Comparison of ENCODE assay signal across 38 cellular contexts in the genomic region with DNA sequence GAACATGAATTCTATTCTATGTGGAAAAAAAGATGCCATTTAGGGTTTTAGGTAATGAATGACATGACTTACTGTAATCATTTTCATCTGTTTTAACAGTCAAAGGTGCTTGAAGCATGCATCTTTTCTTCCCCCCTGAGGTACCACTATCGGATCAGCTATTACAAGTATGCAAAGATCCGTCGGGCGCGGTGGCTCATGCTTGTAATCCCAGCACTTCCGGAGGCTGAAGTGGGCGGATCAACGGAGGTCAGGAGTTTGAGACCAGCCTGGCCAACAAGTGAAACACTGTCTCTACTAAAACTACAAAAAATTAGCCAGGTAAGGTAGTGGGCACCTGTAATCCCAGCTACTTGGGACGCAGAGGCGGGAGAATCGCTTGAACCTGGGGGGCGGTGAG.
"Had no signal": no experiment of that assay in that cellular context is flagged by ENCODE, and none has a peak within 500 bp of the region (broad histone marks: within the 10 kb centered on the region; RNA-seq: fewer than 3 reads in every experiment).

No MANE protein-coding gene starts in this region.

- H3K4me3 ChIP-seq: adrenal gland, ascending aorta, body of pancreas, breast epithelium, cardiac muscle cell had no signal

- H3K4me3 Mint-ChIP-seq: activated naive CD4-positive, alpha-beta T cell treated with anti-CD3 and anti-CD28 coated beads for 36 hours; activated naive CD4-positive, alpha-beta T cell treated with anti-CD3 and anti-CD28 coated beads, Interleukin-2, amount 10 ng/mL, durations not matched to agents 7 days and 5 days; activated naive CD4-positive, alpha-beta T cell treated with anti-CD3 and anti-CD28 coated beads, Interleukin-2, amount 50 U/mL, for 24 hours; activated naive CD8-positive, alpha-beta T cell; activated naive CD8-positive, alpha-beta T cell treated with anti-CD3 and anti-CD28 coated beads for 36 hours; activated naive CD8-positive, alpha-beta T cell treated with anti-CD3 and anti-CD28 coated beads, Interleukin-2, amount 10 ng/mL, durations not matched to agents 7 days and 5 days; activated naive CD8-positive, alpha-beta T cell treated with anti-CD3 and anti-CD28 coated beads, Interleukin-2, amount 50 U/mL, for 24 hours; activated T-cell treated with anti-CD3 and anti-CD28 coated beads, Interleukin-2, amount 50 U/mL, for 24 hours; activated T-cell treated with anti-CD3 and anti-CD28 coated beads, Interleukin-2, amount 50 U/mL, for 4 hours; activated T-cell treated with anti-CD3 and anti-CD28 coated beads, Interleukin-2, amount 50 U/mL, for 72 hours; activated T-helper 1 cell treated with anti-CD3 and anti-CD28 coated beads, Interleukin-12 subunit alpha, Interleukin-12 subunit beta, Interleukin-2, Interleukin-4 antibody, amounts not matched to agents 30 ng/mL and 10 ng/mL and 1 ng/mL, durations not matched to agents 14 hours and 24 hours and 36 hours; activated T-helper 17 cell treated with anti-CD3 and anti-CD28 coated beads, Interleukin-2, amount 50 U/mL, for 72 hours; brain; central memory CD8-positive, alpha-beta T cell had no signal

- H3K9me3 ChIP-seq: ascending aorta, body of pancreas, breast epithelium had no signal

- H3K36me3 Mint-ChIP-seq: activated naive CD4-positive, alpha-beta T cell treated with anti-CD3 and anti-CD28 coated beads, Interleukin-2, amount 10 ng/mL, durations not matched to agents 7 days and 5 days; activated naive CD8-positive, alpha-beta T cell treated with anti-CD3 and anti-CD28 coated beads for 36 hours; activated naive CD8-positive, alpha-beta T cell treated with anti-CD3 and anti-CD28 coated beads, Interleukin-2, amount 10 ng/mL, durations not matched to agents 7 days and 5 days; brain had no signal

- H3K36me3 ChIP-seq: adrenal gland, ascending aorta, brain microvascular endothelial cell, breast epithelium, cardiac muscle cell had no signal

- H3K9me3 Mint-ChIP-seq: activated naive CD4-positive, alpha-beta T cell treated with anti-CD3 and anti-CD28 coated beads for 36 hours; activated naive CD4-positive, alpha-beta T cell treated with anti-CD3 and anti-CD28 coated beads, Interleukin-2, amount 10 ng/mL, durations not matched to agents 7 days and 5 days; activated naive CD4-positive, alpha-beta T cell treated with anti-CD3 and anti-CD28 coated beads, Interleukin-2, amount 50 U/mL, for 24 hours; activated naive CD8-positive, alpha-beta T cell treated with anti-CD3 and anti-CD28 coated beads for 36 hours; activated naive CD8-positive, alpha-beta T cell treated with anti-CD3 and anti-CD28 coated beads, Interleukin-2, amount 10 ng/mL, durations not matched to agents 7 days and 5 days; activated naive CD8-positive, alpha-beta T cell treated with anti-CD3 and anti-CD28 coated beads, Interleukin-2, amount 50 U/mL, for 24 hours; activated T-cell treated with anti-CD3 and anti-CD28 coated beads, Interleukin-2, amount 50 U/mL, for 24 hours; activated T-helper 1 cell treated with anti-CD3 and anti-CD28 coated beads, Interleukin-12 subunit alpha, Interleukin-12 subunit beta, Interleukin-2, Interleukin-4 antibody, amounts not matched to agents 30 ng/mL and 10 ng/mL and 1 ng/mL, durations not matched to agents 14 hours and 24 hours and 36 hours; activated T-helper 2 cell treated with anti-CD3 and anti-CD28 coated beads, Interferon-gamma antibody, Interleukin-2, Interleukin-4, amounts not matched to agents 10 μg/mL and 5 μg/mL and 100 μg/mL, durations not matched to agents 14 hours and 24 hours and 36 hours; brain; central memory CD8-positive, alpha-beta T cell had no signal

- ATAC-seq: activated naive CD4-positive, alpha-beta T cell treated with anti-CD3 and anti-CD28 coated beads, Interleukin-2, amount 50 U/mL, for 72 hours; activated naive CD8-positive, alpha-beta T cell treated with anti-CD3 and anti-CD28 coated beads, Interleukin-2, amount 50 U/mL, for 24 hours; activated T-cell treated with anti-CD3 and anti-CD28 coated beads, Interleukin-2, amount 50 U/mL, for 4 hours; activated T-cell treated with anti-CD3 and anti-CD28 coated beads, Interleukin-2, amount 50 U/mL, for 72 hours; activated T-helper 17 cell treated with anti-CD3 and anti-CD28 coated beads, Interleukin-2, amount 50 U/mL, for 72 hours; body of pancreas had no signal

- DNase-seq: activated effector memory CD4-positive, alpha-beta T cell treated with anti-CD3 and anti-CD28 coated beads, Interleukin-2, amount 50 U/mL, for 16 hours; activated effector memory CD4-positive, alpha-beta T cell treated with Interleukin-2 at 50 U/mL for 16 hours; activated gamma-delta T cell; activated gamma-delta T cell treated with Interleukin-2 at 50 U/mL for 16 hours; activated naive CD4-positive, alpha-beta T cell; activated naive CD4-positive, alpha-beta T cell treated with anti-CD3 and anti-CD28 coated beads for 36 hours; activated naive CD4-positive, alpha-beta T cell treated with anti-CD3 and anti-CD28 coated beads, Interleukin-2, amount 10 ng/mL, durations not matched to agents 7 days and 5 days; activated naive CD4-positive, alpha-beta T cell treated with anti-CD3 and anti-CD28 coated beads, Interleukin-2, amount 50 U/mL, for 16 hours; activated naive CD4-positive, alpha-beta T cell treated with Interleukin-2 at 50 U/mL for 16 hours; activated naive CD8-positive, alpha-beta T cell treated with anti-CD3 and anti-CD28 coated beads for 36 hours; activated naive CD8-positive, alpha-beta T cell treated with anti-CD3 and anti-CD28 coated beads, Interleukin-2, amount 10 ng/mL, durations not matched to agents 7 days and 5 days; activated naive CD8-positive, alpha-beta T cell treated with anti-CD3 and anti-CD28 coated beads, Interleukin-2, amount 50 U/mL, for 24 hours; activated T-cell treated with anti-CD3 and anti-CD28 coated beads, Interleukin-2, amount 50 U/mL, for 1 hour; activated T-cell treated with anti-CD3 and anti-CD28 coated beads, Interleukin-2, amount 50 U/mL, for 24 hours; activated T-cell treated with anti-CD3 and anti-CD28 coated beads, Interleukin-2, amount 50 U/mL, for 4 hours; activated T-cell treated with anti-CD3 and anti-CD28 coated beads, Interleukin-2, amount 50 U/mL, for 48 hours; activated T-cell treated with anti-CD3 and anti-CD28 coated beads, Interleukin-2, amount 50 U/mL, for 72 hours; adrenal gland; amniotic stem cell; amygdala; anterior cingulate cortex; aorta; body of pancreas; brain microvascular endothelial cell; caudate nucleus; central memory CD4-positive, alpha-beta T cell; cerebellar nuclear complex had no signal

- H3K4me1 Mint-ChIP-seq: activated naive CD4-positive, alpha-beta T cell treated with anti-CD3 and anti-CD28 coated beads, Interleukin-2, amount 10 ng/mL, durations not matched to agents 7 days and 5 days; activated naive CD4-positive, alpha-beta T cell treated with anti-CD3 and anti-CD28 coated beads, Interleukin-2, amount 50 U/mL, for 24 hours; activated naive CD8-positive, alpha-beta T cell treated with anti-CD3 and anti-CD28 coated beads for 36 hours; activated naive CD8-positive, alpha-beta T cell treated with anti-CD3 and anti-CD28 coated beads, Interleukin-2, amount 10 ng/mL, durations not matched to agents 7 days and 5 days; activated naive CD8-positive, alpha-beta T cell treated with anti-CD3 and anti-CD28 coated beads, Interleukin-2, amount 50 U/mL, for 24 hours; activated T-helper 17 cell treated with anti-CD3 and anti-CD28 coated beads, Interleukin-2, amount 50 U/mL, for 72 hours; brain; central memory CD8-positive, alpha-beta T cell had no signal

- H3K27ac Mint-ChIP-seq: activated naive CD4-positive, alpha-beta T cell treated with anti-CD3 and anti-CD28 coated beads for 36 hours; activated naive CD4-positive, alpha-beta T cell treated with anti-CD3 and anti-CD28 coated beads, Interleukin-2, amount 10 ng/mL, durations not matched to agents 7 days and 5 days; activated naive CD4-positive, alpha-beta T cell treated with anti-CD3 and anti-CD28 coated beads, Interleukin-2, amount 50 U/mL, for 24 hours; activated naive CD4-positive, alpha-beta T cell treated with anti-CD3 and anti-CD28 coated beads, Interleukin-2, amount 50 U/mL, for 72 hours; activated naive CD8-positive, alpha-beta T cell; activated naive CD8-positive, alpha-beta T cell treated with anti-CD3 and anti-CD28 coated beads for 36 hours; activated naive CD8-positive, alpha-beta T cell treated with anti-CD3 and anti-CD28 coated beads, Interleukin-2, amount 10 ng/mL, durations not matched to agents 7 days and 5 days; activated naive CD8-positive, alpha-beta T cell treated with anti-CD3 and anti-CD28 coated beads, Interleukin-2, amount 50 U/mL, for 24 hours; activated T-cell treated with anti-CD3 and anti-CD28 coated beads, Interleukin-2, amount 50 U/mL, for 24 hours; activated T-cell treated with anti-CD3 and anti-CD28 coated beads, Interleukin-2, amount 50 U/mL, for 72 hours; activated T-helper 1 cell treated with anti-CD3 and anti-CD28 coated beads, Interleukin-12 subunit alpha, Interleukin-12 subunit beta, Interleukin-2, Interleukin-4 antibody, amounts not matched to agents 30 ng/mL and 10 ng/mL and 1 ng/mL, durations not matched to agents 14 hours and 24 hours and 36 hours; activated T-helper 17 cell treated with anti-CD3 and anti-CD28 coated beads, Interleukin-2, amount 50 U/mL, for 72 hours; activated T-helper 2 cell treated with anti-CD3 and anti-CD28 coated beads, Interferon-gamma antibody, Interleukin-2, Interleukin-4, amounts not matched to agents 10 μg/mL and 5 μg/mL and 100 μg/mL, durations not matched to agents 14 hours and 24 hours and 36 hours; brain had no signal

- H3K27me3 ChIP-seq: adrenal gland, ascending aorta, body of pancreas, brain microvascular endothelial cell, breast epithelium, cardiac muscle cell had no signal

- H3K4me1 ChIP-seq: adrenal gland, ascending aorta, body of pancreas, breast epithelium had no signal

- H3K27ac ChIP-seq: adrenal gland, ascending aorta, body of pancreas, brain microvascular endothelial cell, breast epithelium, cardiac muscle cell had no signal
